ENCODE assay signal across 1 cellular context in the genomic region with DNA sequence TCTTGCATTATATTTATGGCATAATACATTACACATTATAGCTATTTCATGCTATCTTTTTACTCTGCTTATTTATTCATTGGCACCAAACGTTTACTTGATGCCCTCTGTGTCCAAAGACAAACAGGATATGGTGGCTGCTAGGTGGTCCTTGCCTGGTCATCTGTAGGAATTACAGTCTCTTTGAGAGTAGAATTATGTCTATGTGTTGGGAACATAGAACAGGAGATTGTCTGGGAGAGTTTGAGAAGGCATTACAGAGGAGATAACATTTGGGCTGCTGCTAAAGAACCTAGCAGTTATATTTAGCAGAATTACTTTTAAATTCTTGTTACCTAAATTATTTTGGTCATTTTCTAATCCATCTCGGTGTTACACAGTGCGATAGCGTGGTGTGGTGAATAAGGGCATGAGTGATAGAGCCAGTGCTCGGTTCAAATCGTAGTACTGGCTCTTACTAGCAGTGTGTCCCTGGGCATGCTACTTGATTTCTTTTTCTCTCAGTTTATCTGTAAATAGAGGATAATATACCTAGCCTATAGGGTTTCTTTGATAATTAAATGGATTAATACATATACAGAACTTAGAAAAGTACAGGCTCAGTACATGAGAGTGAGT.
TF ChIP-seq lines count a peak whose summit lies in the region.

No MANE protein-coding gene starts in this region.

TF ChIP-seq in K562, 482 proteins besides CTCF, POLR2A, EP300 and RAD21:
- TF ChIP-seq, protein P1, sequence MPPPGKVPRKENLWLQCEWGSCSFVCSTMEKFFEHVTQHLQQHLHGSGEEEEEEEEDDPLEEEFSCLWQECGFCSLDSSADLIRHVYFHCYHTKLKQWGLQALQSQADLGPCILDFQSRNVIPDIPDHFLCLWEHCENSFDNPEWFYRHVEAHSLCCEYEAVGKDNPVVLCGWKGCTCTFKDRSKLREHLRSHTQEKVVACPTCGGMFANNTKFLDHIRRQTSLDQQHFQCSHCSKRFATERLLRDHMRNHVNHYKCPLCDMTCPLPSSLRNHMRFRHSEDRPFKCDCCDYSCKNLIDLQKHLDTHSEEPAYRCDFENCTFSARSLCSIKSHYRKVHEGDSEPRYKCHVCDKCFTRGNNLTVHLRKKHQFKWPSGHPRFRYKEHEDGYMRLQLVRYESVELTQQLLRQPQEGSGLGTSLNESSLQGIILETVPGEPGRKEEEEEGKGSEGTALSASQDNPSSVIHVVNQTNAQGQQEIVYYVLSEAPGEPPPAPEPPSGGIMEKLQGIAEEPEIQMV (tag; conservative IDR thresholded peaks at IDR 0.05; ENCODE audit: low read depth), result no peak
- TF ChIP-seq ZNF184 (CRISPR knock-in tag; IDR thresholded peaks at IDR 0.05), result no peak
- TF ChIP-seq ZNF274 (IDR thresholded peaks at IDR 0.05; ENCODE audit: borderline replicate concordance, low read depth, low read length), result no peak
- TF ChIP-seq, protein P2, sequence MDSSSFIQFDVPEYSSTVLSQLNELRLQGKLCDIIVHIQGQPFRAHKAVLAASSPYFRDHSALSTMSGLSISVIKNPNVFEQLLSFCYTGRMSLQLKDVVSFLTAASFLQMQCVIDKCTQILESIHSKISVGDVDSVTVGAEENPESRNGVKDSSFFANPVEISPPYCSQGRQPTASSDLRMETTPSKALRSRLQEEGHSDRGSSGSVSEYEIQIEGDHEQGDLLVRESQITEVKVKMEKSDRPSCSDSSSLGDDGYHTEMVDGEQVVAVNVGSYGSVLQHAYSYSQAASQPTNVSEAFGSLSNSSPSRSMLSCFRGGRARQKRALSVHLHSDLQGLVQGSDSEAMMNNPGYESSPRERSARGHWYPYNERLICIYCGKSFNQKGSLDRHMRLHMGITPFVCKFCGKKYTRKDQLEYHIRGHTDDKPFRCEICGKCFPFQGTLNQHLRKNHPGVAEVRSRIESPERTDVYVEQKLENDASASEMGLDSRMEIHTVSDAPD (CRISPR knock-in tag; IDR thresholded peaks at IDR 0.05), result no peak
- TF ChIP-seq NCOA4 (IDR thresholded peaks at IDR 0.05; ENCODE audit: partially characterized antibody), result no peak
- no peak for TF ChIP-seq ILK (tag; IDR thresholded peaks at IDR 0.05; ENCODE audit: borderline replicate concordance, low read depth)
- TF ChIP-seq, protein P3, sequence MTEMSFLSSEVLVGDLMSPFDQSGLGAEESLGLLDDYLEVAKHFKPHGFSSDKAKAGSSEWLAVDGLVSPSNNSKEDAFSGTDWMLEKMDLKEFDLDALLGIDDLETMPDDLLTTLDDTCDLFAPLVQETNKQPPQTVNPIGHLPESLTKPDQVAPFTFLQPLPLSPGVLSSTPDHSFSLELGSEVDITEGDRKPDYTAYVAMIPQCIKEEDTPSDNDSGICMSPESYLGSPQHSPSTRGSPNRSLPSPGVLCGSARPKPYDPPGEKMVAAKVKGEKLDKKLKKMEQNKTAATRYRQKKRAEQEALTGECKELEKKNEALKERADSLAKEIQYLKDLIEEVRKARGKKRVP (CRISPR knock-in tag; IDR thresholded peaks at IDR 0.05), result no peak
- TF ChIP-seq, protein P4, sequence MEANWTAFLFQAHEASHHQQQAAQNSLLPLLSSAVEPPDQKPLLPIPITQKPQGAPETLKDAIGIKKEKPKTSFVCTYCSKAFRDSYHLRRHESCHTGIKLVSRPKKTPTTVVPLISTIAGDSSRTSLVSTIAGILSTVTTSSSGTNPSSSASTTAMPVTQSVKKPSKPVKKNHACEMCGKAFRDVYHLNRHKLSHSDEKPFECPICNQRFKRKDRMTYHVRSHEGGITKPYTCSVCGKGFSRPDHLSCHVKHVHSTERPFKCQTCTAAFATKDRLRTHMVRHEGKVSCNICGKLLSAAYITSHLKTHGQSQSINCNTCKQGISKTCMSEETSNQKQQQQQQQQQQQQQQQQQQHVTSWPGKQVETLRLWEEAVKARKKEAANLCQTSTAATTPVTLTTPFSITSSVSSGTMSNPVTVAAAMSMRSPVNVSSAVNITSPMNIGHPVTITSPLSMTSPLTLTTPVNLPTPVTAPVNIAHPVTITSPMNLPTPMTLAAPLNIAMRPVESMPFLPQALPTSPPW (CRISPR knock-in tag; IDR thresholded peaks at IDR 0.05), result no peak
- TF ChIP-seq, protein P5, sequence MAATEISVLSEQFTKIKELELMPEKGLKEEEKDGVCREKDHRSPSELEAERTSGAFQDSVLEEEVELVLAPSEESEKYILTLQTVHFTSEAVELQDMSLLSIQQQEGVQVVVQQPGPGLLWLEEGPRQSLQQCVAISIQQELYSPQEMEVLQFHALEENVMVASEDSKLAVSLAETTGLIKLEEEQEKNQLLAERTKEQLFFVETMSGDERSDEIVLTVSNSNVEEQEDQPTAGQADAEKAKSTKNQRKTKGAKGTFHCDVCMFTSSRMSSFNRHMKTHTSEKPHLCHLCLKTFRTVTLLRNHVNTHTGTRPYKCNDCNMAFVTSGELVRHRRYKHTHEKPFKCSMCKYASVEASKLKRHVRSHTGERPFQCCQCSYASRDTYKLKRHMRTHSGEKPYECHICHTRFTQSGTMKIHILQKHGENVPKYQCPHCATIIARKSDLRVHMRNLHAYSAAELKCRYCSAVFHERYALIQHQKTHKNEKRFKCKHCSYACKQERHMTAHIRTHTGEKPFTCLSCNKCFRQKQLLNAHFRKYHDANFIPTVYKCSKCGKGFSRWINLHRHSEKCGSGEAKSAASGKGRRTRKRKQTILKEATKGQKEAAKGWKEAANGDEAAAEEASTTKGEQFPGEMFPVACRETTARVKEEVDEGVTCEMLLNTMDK (IDR thresholded peaks at IDR 0.05; ENCODE audit: borderline replicate concordance, insufficient read depth, low read depth, low read length, poor library complexity, severe bottlenecking), result no peak
- no peak for TF ChIP-seq NFIX (CRISPR knock-in tag; IDR thresholded peaks at IDR 0.05; ENCODE audit: low read depth)
- no peak for TF ChIP-seq EGR1 (conservative IDR thresholded peaks at IDR 0.05)
